Comparison of ENCODE assay signal across 23 cellular contexts in the genomic region with DNA sequence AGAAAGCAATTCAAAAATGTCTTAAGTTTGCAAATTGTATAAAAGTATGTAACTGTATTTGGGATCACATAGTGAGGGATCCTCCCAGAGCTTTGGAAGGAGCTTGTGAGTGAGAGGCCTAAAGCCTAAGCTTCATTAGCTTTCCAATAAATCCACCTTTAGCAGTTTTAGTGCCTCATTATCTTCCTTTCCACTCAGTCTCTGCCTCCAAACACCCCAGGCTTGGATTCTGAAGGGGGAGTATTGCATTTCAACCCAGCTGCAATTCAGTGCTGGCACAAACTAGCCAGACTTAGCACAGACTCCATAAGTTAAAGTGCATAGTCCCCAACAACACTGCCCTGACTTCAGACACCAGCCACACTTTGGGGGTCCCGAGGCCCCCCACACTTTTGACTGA.
DNase-seq lines count a peak whose midpoint lies in the region; ATAC-seq and TF ChIP-seq lines count a peak whose summit lies in the region.
"Had no signal": no experiment of that assay in that cellular context is flagged by ENCODE, and none has a peak within 500 bp of the region (broad histone marks: within the 10 kb centered on the region; RNA-seq: fewer than 3 reads in every experiment).

No MANE protein-coding gene starts in this region.

- no peak for ATAC-seq in heart right ventricle
- no peak for ATAC-seq in gastroesophageal sphincter
- ATAC-seq in GM23338, result no peak
- ATAC-seq: activated naive CD4-positive, alpha-beta T cell treated with anti-CD3 and anti-CD28 coated beads, Interleukin-2, amount 50 U/mL, for 72 hours; GM12878; right lobe of liver; stimulated activated naive CD8-positive, alpha-beta T cell treated with anti-CD3 and anti-CD28 coated beads, Interleukin-15, amount 100 ng/mL, for 72 hours had no signal

- DNase-seq in right atrium auricular region (ENCODE audit: low spot score) (no peak), heart right ventricle (no peak), sigmoid colon (no peak), NCI-H748 (lab: John Stamatoyannopoulos, UW; ENCODE audit: unreplicated experiment) (no peak), HK-2 (ENCODE audit: unreplicated experiment) (no peak), GM23338 (ENCODE audit: low spot score) (no peak)
- DNase-seq: activated CD4-positive, alpha-beta T cell treated with anti-CD3 and anti-CD28 coated beads for 4 hours; Calu3; cerebellar nuclear complex; KG1; MM.1S; NCI-H1436; NCI-H526; ovary; right lobe of liver; stimulated activated CD4-positive, alpha-beta T cell treated with anti-CD3 and anti-CD28 coated beads, Interleukin-15, amount 100 ng/mL, for 24 hours; stimulated activated naive CD8-positive, alpha-beta T cell treated with anti-CD3 and anti-CD28 coated beads, Interleukin-15, amount 100 ng/mL, for 72 hours had no signal

- peaks cover 0 to 67% of the 10 kb centered on the region in 2 donors for H3K4me1 ChIP-seq in right atrium auricular region
- H3K4me1 ChIP-seq in heart right ventricle, result peaks cover 17 to 89% (median 70%) of the 10 kb centered on the region in 9 donors
- peaks cover 13 to 91% (median 31%) of the 10 kb centered on the region in 3 donors for H3K4me1 ChIP-seq in gastroesophageal sphincter
- H3K4me1 ChIP-seq in sigmoid colon, result peaks cover 0 to 80% (median 51%) of the 10 kb centered on the region in 4 donors
- H3K4me1 ChIP-seq in GM23338 (ENCODE audit: insufficient read depth), result no peaks in the 10 kb centered on the region

- H3K27me3 Mint-ChIP-seq in GM23338 (ENCODE audit: insufficient read depth, low read depth, poor library complexity), result peaks cover 2% of the 10 kb centered on the region
- H3K27me3 Mint-ChIP-seq: stimulated activated naive CD8-positive, alpha-beta T cell treated with anti-CD3 and anti-CD28 coated beads, Interleukin-15, amount 100 ng/mL, for 72 hours had no signal

- TF ChIP-seq CTCF in right atrium auricular region (IDR thresholded peaks at IDR 0.05), result no peak
- TF ChIP-seq CTCF in heart right ventricle (IDR thresholded peaks at IDR 0.05), result no peak
- TF ChIP-seq CTCF in gastroesophageal sphincter (IDR thresholded peaks at IDR 0.05), result no peak
- no peak for TF ChIP-seq CTCF in sigmoid colon (IDR thresholded peaks at IDR 0.05)
- no peak for TF ChIP-seq CTCF in GM23338 (conservative IDR thresholded peaks at IDR 0.05; ENCODE audit: low read depth in 2 of 2)

- no peaks in the 10 kb centered on the region for H3F3A ChIP-seq in GM23338 (replicated peaks; ENCODE audit: low read depth)

- WGBS in heart right ventricle, 2 donors, result 86 to 91% methylated on average over 1 of the region's 1 CpG
- 100% methylated on average over 1 of the region's 1 CpG; no CpG with 5 or more reads in 1 of the 2 donors for WGBS in gastroesophageal sphincter (ENCODE audit: low coverage in 1 of 2), 2 donors
- WGBS in sigmoid colon, 2 donors, result 88 to 90% methylated on average over 1 of the region's 1 CpG

- no peaks in the 10 kb centered on the region for H3K36me3 Mint-ChIP-seq in GM23338 (ENCODE audit: low read depth)

- no peaks in the 10 kb centered on the region for H3K9me3 Mint-ChIP-seq in GM23338
- H3K9me3 Mint-ChIP-seq: activated naive CD4-positive, alpha-beta T cell treated with anti-CD3 and anti-CD28 coated beads, Interleukin-2, amount 50 U/mL, for 72 hours; activated T-helper 1 cell treated with anti-CD3 and anti-CD28 coated beads, Interleukin-12 subunit alpha, Interleukin-12 subunit beta, Interleukin-2, Interleukin-4 antibody, amounts not matched to agents 30 ng/mL and 10 ng/mL and 1 ng/mL, durations not matched to agents 14 hours and 24 hours and 36 hours; stimulated activated naive CD8-positive, alpha-beta T cell treated with anti-CD3 and anti-CD28 coated beads, Interleukin-15, amount 100 ng/mL, for 72 hours had no signal

- intact Hi-C loops in heart right ventricle (cut with DNase I), result loop anchor here in 1 of 10 donors (10.0 kb wide), 1 partner anchor 706 kb away; no protein-coding TSS in a partner anchor
- intact Hi-C loops in sigmoid colon (cut with DNase I), result loop anchor here (10.0 kb wide), 1 partner anchor 686 kb away; no protein-coding TSS in a partner anchor

- no peaks in the 10 kb centered on the region for H3K4me1 Mint-ChIP-seq in GM23338

- no peaks in the 10 kb centered on the region for H3K79me2 ChIP-seq in GM23338 (replicated peaks; ENCODE audit: insufficient read depth)

- H3K4me3 Mint-ChIP-seq in GM23338, result no peak overlapping the region
- H3K4me3 Mint-ChIP-seq: activated T-helper 1 cell treated with anti-CD3 and anti-CD28 coated beads, Interleukin-12 subunit alpha, Interleukin-12 subunit beta, Interleukin-2, Interleukin-4 antibody, amounts not matched to agents 30 ng/mL and 10 ng/mL and 1 ng/mL, durations not matched to agents 14 hours and 24 hours and 36 hours; stimulated activated naive CD8-positive, alpha-beta T cell treated with anti-CD3 and anti-CD28 coated beads, Interleukin-15, amount 100 ng/mL, for 72 hours had no signal

- H3K36me3 ChIP-seq in right atrium auricular region, result peaks cover 9% of the 10 kb centered on the region
- peaks cover 0 to 50% (median 8%) of the 10 kb centered on the region in 9 donors for H3K36me3 ChIP-seq in heart right ventricle
- H3K36me3 ChIP-seq in gastroesophageal sphincter, result peaks cover 0 to 16% of the 10 kb centered on the region in 2 donors
- H3K36me3 ChIP-seq in sigmoid colon, result peaks cover 0 to 21% (median 0%) of the 10 kb centered on the region in 4 donors
- no peaks in the 10 kb centered on the region for H3K36me3 ChIP-seq in GM23338 (ENCODE audit: insufficient read depth)
- H3K36me3 ChIP-seq: ovary had no signal

- TF ChIP-seq POLR2A in gastroesophageal sphincter (IDR thresholded peaks at IDR 0.05), result no peak
- no peak for TF ChIP-seq POLR2A in sigmoid colon (IDR thresholded peaks at IDR 0.05)

- H3K27ac Mint-ChIP-seq in GM23338, result no peak overlapping the region
- H3K27ac Mint-ChIP-seq: activated T-helper 1 cell treated with anti-CD3 and anti-CD28 coated beads, Interleukin-12 subunit alpha, Interleukin-12 subunit beta, Interleukin-2, Interleukin-4 antibody, amounts not matched to agents 30 ng/mL and 10 ng/mL and 1 ng/mL, durations not matched to agents 14 hours and 24 hours and 36 hours had no signal

- H4K20me1 ChIP-seq in GM23338 (replicated peaks; ENCODE audit: insufficient read depth), result no peaks in the 10 kb centered on the region

- no peak overlapping the region for H3K4me2 ChIP-seq in GM23338

- H3K4me3 ChIP-seq in right atrium auricular region (no peak overlapping the region), heart right ventricle (no peak overlapping the region), gastroesophageal sphincter (no peak overlapping the region), sigmoid colon (no peak overlapping the region), GM23338 (no peak overlapping the region)
- H3K4me3 ChIP-seq: BLaER1 treated with 17β-estradiol and CSF1 and Interleukin-3, amounts not matched to agents 10 nM and 100 nM; GM12878; ovary; right lobe of liver had no signal

- H3K9me3 ChIP-seq in right atrium auricular region (no peaks in the 10 kb centered on the region), heart right ventricle (no peaks in the 10 kb centered on the region), gastroesophageal sphincter (no peaks in the 10 kb centered on the region), sigmoid colon (no peaks in the 10 kb centered on the region)
- H3K9me3 ChIP-seq: BLaER1 treated with 17β-estradiol and CSF1 and Interleukin-3, amounts not matched to agents 10 nM and 100 nM; ovary; right lobe of liver had no signal

- no peaks in the 10 kb centered on the region for H3K9me2 ChIP-seq in GM23338 (ENCODE audit: insufficient read depth)

- H3K27me3 ChIP-seq in right atrium auricular region (no peaks in the 10 kb centered on the region), heart right ventricle (no peaks in the 10 kb centered on the region), gastroesophageal sphincter (no peaks in the 10 kb centered on the region), sigmoid colon (no peaks in the 10 kb centered on the region), GM23338 (ENCODE audit: insufficient read depth) (no peaks in the 10 kb centered on the region)
- H3K27me3 ChIP-seq: BLaER1 treated with 17β-estradiol and CSF1 and Interleukin-3, amounts not matched to agents 10 nM and 100 nM; ovary; right lobe of liver had no signal

- no peak overlapping the region for H2AFZ ChIP-seq in GM23338

- H3K27ac ChIP-seq in right atrium auricular region (peak overlapping the region; percentile 8 to 14), heart right ventricle (peak overlapping the region in 5 of 10 donors; percentile 21 to 77 (median 26)), gastroesophageal sphincter (peak overlapping the region in 3 of 4 donors; percentile 78 to 82 (median 81)), sigmoid colon (peak overlapping the region; percentile 80 to 85 (median 83)), GM23338 (ENCODE audit: low read depth) (no peak overlapping the region)
- H3K27ac ChIP-seq: BLaER1 treated with 17β-estradiol and CSF1 and Interleukin-3, amounts not matched to agents 10 nM and 100 nM; epithelial cell of prostate; right lobe of liver had no signal

- TF ChIP-seq EP300 in gastroesophageal sphincter (IDR thresholded peaks at IDR 0.05), result no peak
- TF ChIP-seq EP300 in sigmoid colon (IDR thresholded peaks at IDR 0.05), result no peak

TF ChIP-seq in GM23338, 12 proteins besides CTCF, POLR2A, EP300 and RAD21 (continues in another document):
- TF ChIP-seq REST (IDR thresholded peaks at IDR 0.05; ENCODE audit: unreplicated experiment) (no peak), ZNF331 (CRISPR knock-in tag; IDR thresholded peaks at IDR 0.05; ENCODE audit: low read depth) (no peak)
